ENCODE assay signal across 1 cellular context in genomic region chr2:64173156-64174135, GRCh38.
TF ChIP-seq lines count a peak whose summit lies in the region.

No MANE protein-coding gene starts in this region.

TF ChIP-seq in GM12878, 131 proteins besides CTCF, POLR2A, EP300 and RAD21:
- TF ChIP-seq IKZF1 (conservative IDR thresholded peaks at IDR 0.05) (0 out of 2 replicates have a peak, but pooled peaks have one; percentile 45), BRCA1 (IDR thresholded peaks at IDR 0.05; ENCODE audit: low read depth, low read length) (no peak), SUZ12 (IDR thresholded peaks at IDR 0.05; ENCODE audit: unreplicated experiment) (no peak), SIX5 (IDR thresholded peaks at IDR 0.05; ENCODE audit: low read depth, low read length, severe bottlenecking) (no peak), RFX5 (IDR thresholded peaks at IDR 0.05; ENCODE audit: low read depth, low read length) (no peak), ASH2L (IDR thresholded peaks at IDR 0.05; ENCODE audit: borderline replicate concordance, low read depth) (no peak), JUNB (IDR thresholded peaks at IDR 0.05) (no peak), PAX5 (IDR thresholded peaks at IDR 0.05; ENCODE audit: borderline replicate concordance, low read depth, low read length) (no peak), IRF4 (IDR thresholded peaks at IDR 0.05; ENCODE audit: low read depth, low read length) (no peak), BACH1 (IDR thresholded peaks at IDR 0.05; ENCODE audit: borderline replicate concordance) (no peak), FOXK2 (IDR thresholded peaks at IDR 0.05) (no peak), NFIC (IDR thresholded peaks at IDR 0.05; ENCODE audit: low read depth, low read length) (no peak), POU2F2 (IDR thresholded peaks at IDR 0.05; ENCODE audit: borderline replicate concordance, low read depth, low read length) (peak; percentile 65; the same call in 1 of the 3 replicates), MEF2A (IDR thresholded peaks at IDR 0.05; ENCODE audit: insufficient read depth, low read depth, low read length) (no peak), SMC3 (IDR thresholded peaks at IDR 0.05; ENCODE audit: borderline replicate concordance, low read length) (no peak), ATF3 (IDR thresholded peaks at IDR 0.05; ENCODE audit: borderline replicate concordance, extremely low read depth, low read depth, low read length) (no peak), HDGF (IDR thresholded peaks at IDR 0.05) (no peak), NRF1 (conservative IDR thresholded peaks at IDR 0.05; ENCODE audit: low read depth, low read length) (no peak), IKZF2 (IDR thresholded peaks at IDR 0.05) (peak; percentile 14 to 15; a peak in 1 of 4 replicates)
